Comparison of ENCODE assay signal across 26 cellular contexts in the genomic region with DNA sequence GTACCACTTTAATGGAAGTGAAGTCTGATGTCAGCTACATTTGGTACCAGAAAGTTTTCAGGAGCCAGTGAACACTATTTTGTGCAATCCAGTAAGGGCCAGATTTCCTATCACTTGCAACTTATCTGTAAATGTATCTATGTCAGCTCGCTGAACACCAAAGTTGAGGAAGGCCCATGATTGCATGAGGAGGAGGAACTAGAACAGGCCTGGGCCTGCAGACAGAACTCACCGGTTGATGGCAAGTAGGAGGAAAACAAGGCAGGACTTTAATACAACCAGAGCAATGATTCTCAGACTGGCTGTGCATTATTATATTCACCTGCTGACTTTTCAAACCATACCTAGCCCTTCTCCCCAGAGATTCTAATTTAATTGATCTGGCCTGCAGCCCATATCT.
"Had no signal": no experiment of that assay in that cellular context is flagged by ENCODE, and none has a peak within 500 bp of the region (broad histone marks: within the 10 kb centered on the region; RNA-seq: fewer than 3 reads in every experiment).

No MANE protein-coding gene starts in this region.

- H3K4me1 ChIP-seq: ascending aorta, breast epithelium, esophagus muscularis mucosa had no signal

- DNase-seq: activated CD4-positive, alpha-beta memory T cell treated with anti-CD3 and anti-CD28 coated beads for 36 hours; activated CD4-positive, alpha-beta T cell treated with anti-CD3 and anti-CD28 coated beads for 36 hours; activated CD4-positive, alpha-beta T cell treated with anti-CD3 and anti-CD28 coated beads, Interleukin-2, amount 10 ng/mL, durations not matched to agents 24 days and 14 days; activated CD4-positive, CD25-positive, alpha-beta regulatory T cell; activated CD4-positive, CD25-positive, alpha-beta regulatory T cell treated with anti-CD3 and anti-CD28 coated beads, Interleukin-2, amount 50 U/mL, for 72 hours; activated CD8-positive, alpha-beta memory T cell treated with anti-CD3 and anti-CD28 coated beads, Interleukin-2, amount 50 U/mL, for 48 hours; activated CD8-positive, alpha-beta T cell treated with anti-CD3 and anti-CD28 coated beads, Interleukin-2, amount 10 ng/mL, durations not matched to agents 7 days and 5 days; activated gamma-delta T cell; activated naive CD4-positive, alpha-beta T cell; activated naive CD4-positive, alpha-beta T cell treated with anti-CD3 and anti-CD28 coated beads, Interleukin-2, amount 10 ng/mL, durations not matched to agents 7 days and 5 days; activated naive CD8-positive, alpha-beta T cell treated with anti-CD3 and anti-CD28 coated beads, Interleukin-2, amount 10 ng/mL, durations not matched to agents 7 days and 5 days; activated T-cell treated with anti-CD3 and anti-CD28 coated beads for 4 hours; activated T-cell treated with anti-CD3 and anti-CD28 coated beads, Interleukin-2, amount 50 U/mL, for 24 hours; activated T-cell treated with anti-CD3 and anti-CD28 coated beads, Interleukin-2, amount 50 U/mL, for 72 hours; dorsolateral prefrontal cortex; effector memory CD4-positive, alpha-beta T cell; endodermal cell; erythroblast; head of caudate nucleus; T-helper 2 cell had no signal

- ATAC-seq: activated CD4-positive, alpha-beta T cell treated with anti-CD3 and anti-CD28 coated beads for 36 hours; activated CD8-positive, alpha-beta T cell treated with anti-CD3 and anti-CD28 coated beads, Interleukin-2, amount 10 ng/mL, durations not matched to agents 7 days and 5 days; activated naive CD4-positive, alpha-beta T cell treated with anti-CD3 and anti-CD28 coated beads, Interleukin-2, amount 50 U/mL, for 72 hours; activated T-cell treated with anti-CD3 and anti-CD28 coated beads, Interleukin-2, amount 50 U/mL, for 72 hours had no signal

- FAIRE-seq: frontal cortex had no signal

- H3K4me3 ChIP-seq: ascending aorta, breast epithelium, coronary artery, dorsolateral prefrontal cortex, esophagus muscularis mucosa had no signal

- H3K9me3 ChIP-seq: ascending aorta, breast epithelium, esophagus muscularis mucosa had no signal

- H3K27me3 ChIP-seq: ascending aorta, breast epithelium, dorsolateral prefrontal cortex, esophagus muscularis mucosa had no signal

- H3K36me3 ChIP-seq: ascending aorta, breast epithelium, esophagus muscularis mucosa had no signal
